ENCODE assay signal across 9 cellular contexts in the genomic region with DNA sequence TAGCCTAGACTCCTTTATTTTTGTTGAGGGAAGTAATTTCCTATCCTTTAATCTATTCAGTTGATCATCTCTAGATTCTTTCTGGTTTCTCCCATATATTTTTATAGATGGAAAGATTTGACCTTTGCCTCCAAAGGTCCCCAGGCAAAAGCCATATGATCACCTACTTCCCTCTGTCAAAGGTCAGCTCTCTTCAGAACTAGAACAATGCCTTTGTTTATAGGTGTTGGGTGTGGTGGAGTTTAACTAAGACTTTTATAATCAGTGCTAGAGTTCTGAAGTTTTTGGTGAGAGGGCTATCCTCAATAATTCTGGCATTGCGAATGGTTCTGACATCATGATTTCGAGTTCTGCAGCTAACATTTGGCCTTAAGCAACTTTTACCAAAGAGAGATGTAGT. TPM values are rescaled to one million over a fixed set of nuclear protein-coding genes. Genes with fewer than 3 reads are reported as not detected.
"Had no signal": no experiment of that assay in that cellular context is flagged by ENCODE, and none has a peak within 500 bp of the region (broad histone marks: within the 10 kb centered on the region; RNA-seq: fewer than 3 reads in every experiment).

No MANE protein-coding gene starts in this region.

- ATAC-seq: HCT116, K562 had no signal

- H3K4me3 ChIP-seq: GM23248, HAP-1, K562 had no signal

- H3K36me3 ChIP-seq: HAP-1 had no signal

- DNase-seq: GM23248, GOT3, H7, HFFc6, IMR-90 had no signal

- H3K9me3 ChIP-seq: HAP-1 had no signal

- H3K27ac ChIP-seq: GM23248 had no signal

RNA-seq across cellular contexts. Expression of a gene that starts 19.0 kb away (rescaled TPM):
- total RNA-seq: GM23248, H7, HFFc6, HT-29, IMR-90, K562 had no signal
- polyA plus RNA-seq: GM23248, IMR-90, K562 had no signal
